Comparison of ENCODE assay signal across 1 cellular context in the genomic region with DNA sequence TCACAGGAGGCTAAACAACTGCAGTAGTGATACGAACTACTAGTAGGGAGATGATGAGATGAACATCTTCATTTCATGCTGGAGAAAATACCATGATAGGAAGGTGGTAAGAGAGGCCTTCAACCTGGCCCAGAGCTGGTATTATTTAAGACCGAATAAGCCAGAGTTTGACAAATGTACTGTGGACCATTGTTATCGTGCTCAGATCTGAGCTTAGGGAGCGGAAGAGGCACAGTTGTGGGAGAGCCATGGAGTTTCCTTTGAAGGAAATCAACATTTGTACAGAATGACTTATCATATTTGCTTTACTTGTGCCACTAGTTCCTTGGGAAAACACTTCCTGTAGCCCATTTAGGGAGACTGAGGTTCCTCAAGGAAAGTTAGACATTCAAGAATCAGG.
TF ChIP-seq lines count a peak whose summit lies in the region.

No MANE protein-coding gene starts in this region.

TF ChIP-seq in IMR-90, 13 proteins besides CTCF, POLR2A, EP300 and RAD21 (continued from another document):
- no peak for TF ChIP-seq ELK1 (IDR thresholded peaks at IDR 0.05; ENCODE audit: borderline replicate concordance, low read depth, low read length)
- TF ChIP-seq BHLHE40 (IDR thresholded peaks at IDR 0.05; ENCODE audit: low read depth, low read length), result no peak
